In the genomic region with DNA sequence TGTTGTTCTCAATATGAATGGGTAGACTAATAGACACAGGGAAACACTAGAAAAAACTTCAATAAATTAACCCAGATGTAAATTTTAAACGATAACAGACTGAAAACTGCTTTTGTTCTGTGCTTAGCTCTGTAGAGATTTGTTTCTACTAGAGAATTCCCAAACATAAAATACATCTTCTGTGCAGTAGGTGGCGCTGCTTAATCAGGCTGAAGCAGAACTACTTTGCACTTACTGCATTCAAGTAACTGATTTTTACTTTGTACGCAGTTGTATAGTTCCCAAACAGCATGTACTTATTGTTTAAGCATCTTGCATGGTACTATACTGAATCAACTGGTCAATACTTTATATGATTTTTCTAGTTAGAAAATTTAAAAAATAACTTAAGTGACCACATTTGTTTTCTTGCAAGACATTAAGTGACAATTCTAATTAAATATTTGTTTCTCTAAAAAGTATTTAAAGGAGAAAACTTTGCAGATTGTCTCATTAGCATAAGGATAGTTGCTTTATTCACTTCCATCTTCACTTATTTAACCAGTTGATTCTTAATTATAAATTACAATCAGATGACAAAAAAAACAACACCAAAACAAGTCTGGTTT, we compare ENCODE assay signal across 8 cellular contexts.
A peak's percentile ranks its signal among the peaks of the same experiment; 100 is the strongest.
DNase-seq lines count a peak whose midpoint lies in the region; ATAC-seq and TF ChIP-seq lines count a peak whose summit lies in the region.

No MANE protein-coding gene starts in this region.

- TF ChIP-seq RAD21 in Ishikawa (IDR thresholded peaks at IDR 0.05; ENCODE audit: low read depth), result peak; percentile 89

- H3K27ac ChIP-seq in DND-41 (ENCODE audit: low read length), result no peak overlapping the region

- peak; percentile 66 for DNase-seq in DND-41
- peak; percentile 55 for DNase-seq in RPMI8226
- DNase-seq in activated effector memory CD4-positive, alpha-beta T cell treated with anti-CD3 and anti-CD28 coated beads, Interleukin-2, amount 50 U/mL, for 16 hours, result peak; percentile 81
- peak; percentile 74 for DNase-seq in glomerular endothelial cell (ENCODE audit: extremely low read depth, low read depth, low spot score)
- DNase-seq in renal cortical epithelial cell (ENCODE audit: low read depth), result peak; percentile 78

- no peak overlapping the region for H3K9ac ChIP-seq in DND-41 (ENCODE audit: low read depth, low read length)

- no peak overlapping the region for H3K4me2 ChIP-seq in DND-41 (ENCODE audit: insufficient read depth, low read length)

- peak; percentile 83 for TF ChIP-seq CTCF in DND-41 (IDR thresholded peaks at IDR 0.05; ENCODE audit: borderline replicate concordance, extremely low read depth, low read length, poor library complexity, severe bottlenecking)

- H2AFZ ChIP-seq in DND-41 (ENCODE audit: low read depth, low read length), result no peak overlapping the region

- H3K4me3 ChIP-seq in DND-41 (ENCODE audit: low read depth in 1 of 2, low read length in 2 of 2), result no peak overlapping the region

- ATAC-seq in DND-41 (ENCODE audit: insufficient read depth, low read depth) (peak; percentile 86), GM21423 (IDR thresholded peaks at IDR 0.05; ENCODE audit: unreplicated experiment) (peak; percentile 60), GM21381 (IDR thresholded peaks at IDR 0.05; ENCODE audit: unreplicated experiment) (no peak)

- peaks cover 23% of the 10 kb centered on the region for H3K36me3 ChIP-seq in DND-41 (ENCODE audit: insufficient read depth, low read length)

- no peaks in the 10 kb centered on the region for H3K9me3 ChIP-seq in DND-41 (ENCODE audit: insufficient read depth, low read length, severe bottlenecking)

- H4K20me1 ChIP-seq in DND-41 (ENCODE audit: insufficient read depth, low read length), result no peaks in the 10 kb centered on the region

- H3K79me2 ChIP-seq in DND-41 (ENCODE audit: insufficient read depth, low read length), result no peaks in the 10 kb centered on the region

- H3K27me3 ChIP-seq in DND-41 (ENCODE audit: insufficient read depth, low read length, poor library complexity), result no peaks in the 10 kb centered on the region

- no peak for TF ChIP-seq EP300 in Ishikawa (IDR thresholded peaks at IDR 0.05; ENCODE audit: borderline replicate concordance)

- H3K4me1 ChIP-seq in DND-41 (ENCODE audit: insufficient read depth, low read length), result no peaks in the 10 kb centered on the region

TF ChIP-seq in Ishikawa, 13 proteins besides CTCF, POLR2A, EP300 and RAD21:
- TF ChIP-seq, protein P1, sequence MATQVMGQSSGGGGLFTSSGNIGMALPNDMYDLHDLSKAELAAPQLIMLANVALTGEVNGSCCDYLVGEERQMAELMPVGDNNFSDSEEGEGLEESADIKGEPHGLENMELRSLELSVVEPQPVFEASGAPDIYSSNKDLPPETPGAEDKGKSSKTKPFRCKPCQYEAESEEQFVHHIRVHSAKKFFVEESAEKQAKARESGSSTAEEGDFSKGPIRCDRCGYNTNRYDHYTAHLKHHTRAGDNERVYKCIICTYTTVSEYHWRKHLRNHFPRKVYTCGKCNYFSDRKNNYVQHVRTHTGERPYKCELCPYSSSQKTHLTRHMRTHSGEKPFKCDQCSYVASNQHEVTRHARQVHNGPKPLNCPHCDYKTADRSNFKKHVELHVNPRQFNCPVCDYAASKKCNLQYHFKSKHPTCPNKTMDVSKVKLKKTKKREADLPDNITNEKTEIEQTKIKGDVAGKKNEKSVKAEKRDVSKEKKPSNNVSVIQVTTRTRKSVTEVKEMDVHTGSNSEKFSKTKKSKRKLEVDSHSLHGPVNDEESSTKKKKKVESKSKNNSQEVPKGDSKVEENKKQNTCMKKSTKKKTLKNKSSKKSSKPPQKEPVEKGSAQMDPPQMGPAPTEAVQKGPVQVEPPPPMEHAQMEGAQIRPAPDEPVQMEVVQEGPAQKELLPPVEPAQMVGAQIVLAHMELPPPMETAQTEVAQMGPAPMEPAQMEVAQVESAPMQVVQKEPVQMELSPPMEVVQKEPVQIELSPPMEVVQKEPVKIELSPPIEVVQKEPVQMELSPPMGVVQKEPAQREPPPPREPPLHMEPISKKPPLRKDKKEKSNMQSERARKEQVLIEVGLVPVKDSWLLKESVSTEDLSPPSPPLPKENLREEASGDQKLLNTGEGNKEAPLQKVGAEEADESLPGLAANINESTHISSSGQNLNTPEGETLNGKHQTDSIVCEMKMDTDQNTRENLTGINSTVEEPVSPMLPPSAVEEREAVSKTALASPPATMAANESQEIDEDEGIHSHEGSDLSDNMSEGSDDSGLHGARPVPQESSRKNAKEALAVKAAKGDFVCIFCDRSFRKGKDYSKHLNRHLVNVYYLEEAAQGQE (IDR thresholded peaks at IDR 0.05; ENCODE audit: low read depth), result no peak
- TF ChIP-seq ZBTB7A (IDR thresholded peaks at IDR 0.05; ENCODE audit: low read depth), result no peak
- TF ChIP-seq EGR1 (IDR thresholded peaks at IDR 0.05), result no peak
- TF ChIP-seq TCF12 (IDR thresholded peaks at IDR 0.05; ENCODE audit: low read depth), result no peak
- TF ChIP-seq, protein P2, sequence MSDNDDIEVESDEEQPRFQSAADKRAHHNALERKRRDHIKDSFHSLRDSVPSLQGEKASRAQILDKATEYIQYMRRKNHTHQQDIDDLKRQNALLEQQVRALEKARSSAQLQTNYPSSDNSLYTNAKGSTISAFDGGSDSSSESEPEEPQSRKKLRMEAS (IDR thresholded peaks at IDR 0.05), result no peak
- no peak for TF ChIP-seq YY1 (IDR thresholded peaks at IDR 0.05; ENCODE audit: low read depth)
- no peak for TF ChIP-seq FOXM1 (IDR thresholded peaks at IDR 0.05; ENCODE audit: borderline replicate concordance, low read depth)
- no peak for TF ChIP-seq TAF1 (IDR thresholded peaks at IDR 0.05; ENCODE audit: low read depth)
- TF ChIP-seq CREB1 (IDR thresholded peaks at IDR 0.05; ENCODE audit: low read depth), result no peak
- TF ChIP-seq, protein P3, sequence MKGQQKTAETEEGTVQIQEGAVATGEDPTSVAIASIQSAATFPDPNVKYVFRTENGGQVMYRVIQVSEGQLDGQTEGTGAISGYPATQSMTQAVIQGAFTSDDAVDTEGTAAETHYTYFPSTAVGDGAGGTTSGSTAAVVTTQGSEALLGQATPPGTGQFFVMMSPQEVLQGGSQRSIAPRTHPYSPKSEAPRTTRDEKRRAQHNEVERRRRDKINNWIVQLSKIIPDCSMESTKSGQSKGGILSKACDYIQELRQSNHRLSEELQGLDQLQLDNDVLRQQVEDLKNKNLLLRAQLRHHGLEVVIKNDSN (IDR thresholded peaks at IDR 0.05), result no peak
- TF ChIP-seq CEBPB (IDR thresholded peaks at IDR 0.05), result no peak
- TF ChIP-seq NFIC (IDR thresholded peaks at IDR 0.05), result no peak
- TF ChIP-seq TEAD4 (IDR thresholded peaks at IDR 0.05), result no peak
